16 cellular contexts compared by ENCODE assay signal in the genomic region with DNA sequence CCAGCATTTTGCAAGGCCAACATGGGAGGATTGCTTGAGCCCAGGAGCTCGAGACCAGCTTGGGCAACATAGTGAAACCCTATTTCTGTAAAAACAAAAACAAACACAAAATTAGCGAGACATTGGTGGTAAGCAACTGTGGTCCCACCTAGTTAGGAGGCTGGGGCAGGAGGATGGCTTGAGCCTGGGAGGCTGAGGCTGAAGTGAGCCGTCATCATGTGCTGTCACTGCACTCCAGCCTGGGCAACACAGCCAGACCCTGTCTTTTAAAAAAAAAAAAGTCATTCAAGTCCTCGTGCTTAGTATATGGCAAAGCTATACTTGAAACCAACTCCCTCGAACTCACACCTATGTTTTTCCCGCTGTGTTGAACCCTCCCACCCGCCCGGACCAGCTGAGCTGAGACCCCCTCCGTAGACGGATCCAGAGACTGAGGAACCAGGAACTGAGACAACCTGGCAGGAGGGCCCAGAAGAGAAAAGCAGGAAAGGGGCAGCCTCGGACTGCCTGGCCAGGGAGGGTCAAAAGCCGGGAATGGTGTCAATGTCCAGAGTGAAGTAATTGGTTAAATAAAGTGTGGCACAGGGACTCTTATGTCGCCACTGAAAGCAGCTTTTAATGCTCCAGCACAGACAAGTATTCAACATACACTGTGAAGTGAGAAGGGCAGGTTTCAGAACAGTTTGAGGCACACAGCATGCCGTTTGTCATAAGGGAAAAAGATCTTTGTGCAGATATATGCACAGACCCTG. TPM values are rescaled to one million over a fixed set of nuclear protein-coding genes. Genes with fewer than 3 reads are reported as not detected.
DNase-seq lines count a peak whose midpoint lies in the region; ATAC-seq, FAIRE-seq and TF ChIP-seq lines count a peak whose summit lies in the region.
"Had no signal": no experiment of that assay in that cellular context is flagged by ENCODE, and none has a peak within 500 bp of the region (broad histone marks: within the 10 kb centered on the region; RNA-seq: fewer than 3 reads in every experiment).

No MANE protein-coding gene starts in this region.

- H3K27ac ChIP-seq in BLaER1, result no peak overlapping the region
- peak overlapping the region; percentile 91 for H3K27ac ChIP-seq in RWPE1
- H3K27ac ChIP-seq in HepG2 (ENCODE audit: extremely low read length, insufficient read depth, low read length), result no peak overlapping the region
- H3K27ac ChIP-seq in osteoblast (ENCODE audit: low read depth, low read length), result no peak overlapping the region
- no peak overlapping the region for H3K27ac ChIP-seq in effector memory CD4-positive, alpha-beta T cell (ENCODE audit: insufficient read depth, low read length, poor library complexity, severe bottlenecking)
- no peak overlapping the region for H3K27ac ChIP-seq in MM.1S (ENCODE audit: low read length)
- H3K27ac ChIP-seq: C4-2B had no signal

- POLR2A ChIA-PET in RWPE1 (lab: Yijun Ruan, JAX; ENCODE audit: low non-redundant PET), result no interaction called here
- POLR2A ChIA-PET in HepG2 (lab: Yijun Ruan, JAX), result no interaction called here

- CTCF ChIA-PET in RWPE1 (lab: Yijun Ruan, JAX), result interaction anchor here (0.6 to 0.7 kb wide), 3 partner anchors 8 to 41 kb away, joined by 3 to 6 read pairs (median 4); no protein-coding TSS in a partner anchor
- CTCF ChIA-PET in HepG2 (lab: Yijun Ruan, JAX; ENCODE audit: low intra/inter-chr PET ratio, low total read pairs), result no interaction called here

- FAIRE-seq in HepG2 (lab: Jason Lieb, UNC), result no peak
- FAIRE-seq: GM12892, HTR-8/SVneo had no signal

- no peak for TF ChIP-seq CTCF in RWPE1 (conservative IDR thresholded peaks at IDR 0.05; ENCODE audit: low read depth)
- TF ChIP-seq CTCF in HepG2 (CRISPR knock-in tag; IDR thresholded peaks at IDR 0.05), result no peak
- TF ChIP-seq CTCF in osteoblast (IDR thresholded peaks at IDR 0.05; ENCODE audit: extremely low read depth, low read depth, low read length), result no peak
- no peak for TF ChIP-seq CTCF in MM.1S (IDR thresholded peaks at IDR 0.05; ENCODE audit: low read length)

- no peaks in the 10 kb centered on the region for H3K36me3 ChIP-seq in BLaER1
- H3K36me3 ChIP-seq in HepG2 (replicated peaks in 1 of 2; ENCODE audit: control insufficient read depth in 1 of 2, insufficient read depth in 2 of 2, low read length in 2 of 2), result no peaks in the 10 kb centered on the region
- no peaks in the 10 kb centered on the region for H3K36me3 ChIP-seq in osteoblast (ENCODE audit: insufficient read depth, low read length)
- no peaks in the 10 kb centered on the region for H3K36me3 ChIP-seq in effector memory CD4-positive, alpha-beta T cell (ENCODE audit: control insufficient read depth, insufficient read depth, low read length)
- H3K36me3 ChIP-seq in MM.1S (replicated peaks; ENCODE audit: insufficient read depth, low read length), result no peaks in the 10 kb centered on the region

- H3F3A ChIP-seq in MM.1S (ENCODE audit: insufficient read depth, low read length), result no peaks in the 10 kb centered on the region

- intact Hi-C loops in HepG2 (cut with micrococcal nuclease; ENCODE audit: unreplicated experiment), result no loop called here

- TF ChIP-seq POLR2A in HepG2 (IDR thresholded peaks at IDR 0.05; ENCODE audit: insufficient read depth in 1 of 2, low read depth in 2 of 2, low read length in 2 of 2), result no peak

- BruUV-seq in HepG2 (replicated peaks; lab: Mats Ljungman, UMichigan), result no TSS peak

- no peak for TF ChIP-seq RAD21 in HepG2 (CRISPR knock-in tag; IDR thresholded peaks at IDR 0.05)

- H3K4me1 ChIP-seq in BLaER1, result peaks cover 25% of the 10 kb centered on the region
- peaks cover 17% of the 10 kb centered on the region; the same call in 1 of the 2 replicates for H3K4me1 ChIP-seq in HepG2 (ENCODE audit: insufficient read depth, low read length)
- H3K4me1 ChIP-seq in osteoblast (ENCODE audit: insufficient read depth, low read length), result peaks cover 9% of the 10 kb centered on the region
- no peaks in the 10 kb centered on the region for H3K4me1 ChIP-seq in effector memory CD4-positive, alpha-beta T cell (ENCODE audit: control insufficient read depth, insufficient read depth, low read length, poor library complexity, severe bottlenecking)
- no peaks in the 10 kb centered on the region for H3K4me1 ChIP-seq in MM.1S (ENCODE audit: low read length)

- H3K79me2 ChIP-seq in HepG2 (ENCODE audit: insufficient read depth, low read length), result no peaks in the 10 kb centered on the region
- no peaks in the 10 kb centered on the region for H3K79me2 ChIP-seq in osteoblast (ENCODE audit: insufficient read depth, low read length)
- H3K79me2 ChIP-seq in MM.1S (ENCODE audit: low read length), result no peaks in the 10 kb centered on the region

- H2AFZ ChIP-seq in HepG2 (ENCODE audit: low read length) (no peak overlapping the region), osteoblast (ENCODE audit: low read length) (no peak overlapping the region), MM.1S (ENCODE audit: low read length) (no peak overlapping the region)

- H3K9me3 ChIP-seq in BLaER1 (no peaks in the 10 kb centered on the region), HepG2 (ENCODE audit: low read length) (no peaks in the 10 kb centered on the region), osteoblast (ENCODE audit: low read depth, low read length) (no peaks in the 10 kb centered on the region), MM.1S (replicated peaks; ENCODE audit: insufficient read depth, low read length) (no peaks in the 10 kb centered on the region)
- no peaks in the 10 kb centered on the region for H3K9me3 ChIP-seq in effector memory CD4-positive, alpha-beta T cell (ENCODE audit: control insufficient read depth, low read length)

- ATAC-seq in HepG2, result peak; percentile 73

- in situ Hi-C loops in HepG2 (cut with HindIII; ENCODE audit: extremely low pct_ligation_motif_present, low pct_unique_long_range_greater_than_20kb), result no loop called here

- peak overlapping the region; percentile 85 for H3K4me2 ChIP-seq in BLaER1
- H3K4me2 ChIP-seq in HepG2 (ENCODE audit: low read depth, low read length), result peak overlapping the region; percentile 10; the same call in 1 of the 2 replicates
- H3K4me2 ChIP-seq in osteoblast (ENCODE audit: insufficient read depth, low read length), result no peak overlapping the region
- no peak overlapping the region for H3K4me2 ChIP-seq in MM.1S (ENCODE audit: low read depth, low read length)
- H3K4me2 ChIP-seq: GM23338 had no signal

- DNase-seq in RWPE1 (ENCODE audit: low spot score), result no peak
- DNase-seq in HepG2 (ENCODE audit: low spot score), result peak; percentile 16
- peak; percentile 48 for DNase-seq in osteoblast (ENCODE audit: insufficient read length, low spot score, missing footprints)
- DNase-seq in effector memory CD4-positive, alpha-beta T cell, result no peak
- DNase-seq in MM.1S, result no peak
- DNase-seq in NCI-H2029 treated with DMSO at 0.1 percent for 48 hours (lab: John Stamatoyannopoulos, UW), result no peak
- DNase-seq: ACHN; CD4-positive, alpha-beta memory T cell; DND-41; GDM1; H7 had no signal

- peaks cover under 1% of the 10 kb centered on the region; the same call in 1 of the 2 replicates for H3K27me3 ChIP-seq in BLaER1
- peaks cover 6 to 40% of the 10 kb centered on the region in 2 experiments for H3K27me3 ChIP-seq in HepG2 (ENCODE audit: control insufficient read depth in 1 of 2, insufficient read depth in 2 of 2, low read length in 2 of 2)
- peaks cover 34% of the 10 kb centered on the region for H3K27me3 ChIP-seq in osteoblast (ENCODE audit: insufficient read depth, low read length)
- no peaks in the 10 kb centered on the region for H3K27me3 ChIP-seq in effector memory CD4-positive, alpha-beta T cell (replicated peaks; ENCODE audit: control insufficient read depth, insufficient read depth, low read length, poor library complexity, severe bottlenecking)
- peaks cover 88% of the 10 kb centered on the region for H3K27me3 ChIP-seq in MM.1S (replicated peaks; ENCODE audit: insufficient read depth, low read length)

- H4K20me1 ChIP-seq in BLaER1 (no peaks in the 10 kb centered on the region), HepG2 (ENCODE audit: insufficient read depth, low read length) (0 out of 2 replicates have a peak, but pooled peaks cover 3% of the 10 kb centered on the region), osteoblast (ENCODE audit: insufficient read depth, low read length) (no peaks in the 10 kb centered on the region), MM.1S (ENCODE audit: insufficient read depth, low read length) (no peaks in the 10 kb centered on the region)

- 3% methylated on average over 14 of the region's 14 CpGs for WGBS in HepG2 (ENCODE audit: low lambda C conversion rate)

- H3K4me3 ChIP-seq in BLaER1 (no peak overlapping the region), HepG2 (replicated peaks in 1 of 3; ENCODE audit: insufficient read depth in 1 of 3, low read depth in 2 of 3, low read length in 3 of 3) (no peak overlapping the region), osteoblast (ENCODE audit: insufficient read depth, low read length) (no peak overlapping the region), MM.1S (ENCODE audit: low read length) (no peak overlapping the region)
- no peak overlapping the region for H3K4me3 ChIP-seq in effector memory CD4-positive, alpha-beta T cell (ENCODE audit: insufficient read depth, low read depth, low read length, poor library complexity, severe bottlenecking)
- H3K4me3 ChIP-seq: GM23338 had no signal

- no peaks in the 10 kb centered on the region for H3K9me2 ChIP-seq in MM.1S (replicated peaks; ENCODE audit: insufficient read depth, low read length)

- H3K9ac ChIP-seq in BLaER1 (no peak overlapping the region), HepG2 (ENCODE audit: insufficient read depth, low read depth, low read length) (no peak overlapping the region), MM.1S (ENCODE audit: low read length) (no peak overlapping the region)

- TF ChIP-seq EP300 in HepG2 (IDR thresholded peaks at IDR 0.05; ENCODE audit: low read depth in 2 of 2, low read length in 2 of 2) (no peak), HepG2 (CRISPR knock-in tag; IDR thresholded peaks at IDR 0.05; ENCODE audit: borderline replicate concordance) (no peak)

RNA-seq across cellular contexts. Expression of gene CASZ1, which starts 32.8 kb away (rescaled TPM):
- total RNA-seq in HepG2 (2016; rRNA removed; fragmentation: Illumina TruSeq; extraction: Trizol) (2.3 and 3.7 TPM in 2 replicates), osteoblast (0.36 and 0.59 TPM in 2 replicates)
- total RNA-seq in HepG2 (2016; cell fraction: cytosol; rRNA removed; fragmentation: Illumina TruSeq; extraction: Trizol; ENCODE audit: low read depth), result 1.5 and 1.9 TPM in 2 replicates
- total RNA-seq in HepG2 (2016; cell fraction: insoluble cytoplasmic fraction; rRNA removed; fragmentation: Illumina TruSeq; extraction: Trizol), result 2.8 and 3.2 TPM in 2 replicates
- total RNA-seq in HepG2 (2016; cell fraction: membrane; rRNA removed; fragmentation: Illumina TruSeq; extraction: Trizol), result 3.6 and 4.4 TPM in 2 replicates
- 3.2 TPM in 2 replicates for total RNA-seq in HepG2 (2016; cell fraction: nucleus; rRNA removed; fragmentation: Illumina TruSeq; extraction: Trizol)
- 1.9 and 2.2 TPM in 2 replicates for polyA plus RNA-seq in HepG2 (2011; rRNA removed)
- polyA plus RNA-seq in HepG2 (2011; cell fraction: cytosol; rRNA removed), result 2.0 and 2.2 TPM in 2 replicates
- 5.8 and 8.1 TPM in 2 replicates for polyA plus RNA-seq in HepG2 (2011; cell fraction: nucleus; rRNA removed)
- 1.0 and 1.4 TPM in 2 replicates for polyA plus RNA-seq in HepG2 (2012)
- 1.6 and 2.1 TPM in 2 replicates for polyA plus RNA-seq in HepG2 (2016; cell fraction: cytosol; fragmentation: Illumina TruSeq; extraction: Trizol; ENCODE audit: low read depth)
- polyA plus RNA-seq in HepG2 (2016; cell fraction: insoluble cytoplasmic fraction; fragmentation: Illumina TruSeq; extraction: Trizol; ENCODE audit: low read depth), result 3.0 and 3.9 TPM in 2 replicates
- polyA plus RNA-seq in HepG2 (2016; cell fraction: membrane; fragmentation: Illumina TruSeq; extraction: Trizol; ENCODE audit: low read depth), result 3.7 and 5.0 TPM in 2 replicates
- polyA plus RNA-seq in HepG2 (2016; cell fraction: nucleus; fragmentation: Illumina TruSeq; extraction: Trizol; ENCODE audit: insufficient read depth, low read depth), result 4.0 and 4.7 TPM in 2 replicates
- polyA minus RNA-seq in HepG2 (2011; rRNA and poly(A)+ RNA removed; ENCODE audit: low replicate concordance), result 2.5 and 2.9 TPM in 2 replicates
- polyA minus RNA-seq in HepG2 (2011; cell fraction: cytosol; rRNA and poly(A)+ RNA removed), result 1.7 and 2.1 TPM in 2 replicates
- polyA minus RNA-seq in HepG2 (2011; cell fraction: nucleus; rRNA and poly(A)+ RNA removed), result 2.7 and 3.0 TPM in 2 replicates

Comparison
In these comparisons a context has a peak if more than half of its experiments do, and no peak if none do; other contexts are left out.
1. H3K4me2 ChIP-seq: peak in BLaER1 (single experiment) and HepG2 (single experiment); none in osteoblast (single experiment) and MM.1S (single experiment).
2. DNase-seq: peak in HepG2 (single experiment) and osteoblast (single experiment); none in RWPE1 (single experiment), effector memory CD4-positive, alpha-beta T cell (0 of 3), MM.1S (single experiment) and NCI-H2029 treated with DMSO at 0.1 percent for 48 hours (single experiment).